2 cellular contexts compared by ENCODE assay signal in the genomic region with DNA sequence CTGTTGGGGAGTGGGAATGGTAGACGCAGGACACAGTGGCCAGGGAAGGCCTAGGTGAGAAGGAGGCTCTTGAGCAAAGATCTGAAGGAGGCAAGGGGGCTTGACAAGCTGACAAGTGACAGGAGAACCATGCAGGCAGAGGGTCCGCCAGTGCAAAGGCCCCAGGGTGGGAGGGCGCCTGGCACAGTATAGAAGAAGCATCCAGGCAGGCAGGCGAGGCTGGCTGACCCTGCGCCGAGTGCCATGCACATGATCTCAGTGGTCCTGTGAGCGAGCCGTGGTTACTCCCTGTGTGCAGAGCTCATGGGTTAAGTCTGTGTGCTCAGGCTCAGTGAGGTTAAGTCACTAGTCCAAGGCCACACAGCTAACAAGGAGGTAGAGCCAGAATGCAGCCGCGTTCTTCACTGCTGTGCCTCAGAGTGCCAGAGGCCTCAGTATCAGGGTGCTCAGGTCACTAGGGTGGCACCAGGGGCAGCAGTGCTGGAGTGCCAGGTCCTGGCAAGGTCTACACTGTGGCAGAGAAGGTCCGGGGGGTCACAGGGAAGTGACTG.
TF ChIP-seq lines count a peak whose summit lies in the region.

No MANE protein-coding gene starts in this region.

TF ChIP-seq in A549, 52 proteins besides CTCF, POLR2A, EP300 and RAD21:
- TF ChIP-seq ESRRA (IDR thresholded peaks at IDR 0.05; ENCODE audit: borderline replicate concordance, low read length) (no peak), BCL3 (IDR thresholded peaks at IDR 0.05) (no peak), ZFP36 (IDR thresholded peaks at IDR 0.05; ENCODE audit: borderline replicate concordance, partially characterized antibody) (peak; percentile 33)
- TF ChIP-seq, protein P1, sequence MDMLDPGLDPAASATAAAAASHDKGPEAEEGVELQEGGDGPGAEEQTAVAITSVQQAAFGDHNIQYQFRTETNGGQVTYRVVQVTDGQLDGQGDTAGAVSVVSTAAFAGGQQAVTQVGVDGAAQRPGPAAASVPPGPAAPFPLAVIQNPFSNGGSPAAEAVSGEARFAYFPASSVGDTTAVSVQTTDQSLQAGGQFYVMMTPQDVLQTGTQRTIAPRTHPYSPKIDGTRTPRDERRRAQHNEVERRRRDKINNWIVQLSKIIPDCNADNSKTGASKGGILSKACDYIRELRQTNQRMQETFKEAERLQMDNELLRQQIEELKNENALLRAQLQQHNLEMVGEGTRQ (IDR thresholded peaks at IDR 0.05): no peak

TF ChIP-seq in H1, 55 proteins besides CTCF, POLR2A, EP300 and RAD21:
- TF ChIP-seq SIN3A (conservative IDR thresholded peaks at IDR 0.05 in 1 of 2, IDR thresholded peaks at IDR 0.05 in 1 of 2; ENCODE audit: low read depth in 1 of 2, low read length in 2 of 2) (no peak), ZNF274 (IDR thresholded peaks at IDR 0.05; ENCODE audit: borderline replicate concordance, extremely low read depth, low read length) (no peak), JUND (IDR thresholded peaks at IDR 0.05; ENCODE audit: low read length) (no peak), RXRA (IDR thresholded peaks at IDR 0.05; ENCODE audit: insufficient read depth, low read depth, low read length) (no peak), RFX5 (IDR thresholded peaks at IDR 0.05; ENCODE audit: borderline replicate concordance, low read depth, low read length) (no peak), CHD1 (IDR thresholded peaks at IDR 0.05; ENCODE audit: low read depth, low read length) (no peak), CTBP2 (IDR thresholded peaks at IDR 0.05; ENCODE audit: borderline replicate concordance, insufficient read depth, insufficient read length, low read length) (no peak), TCF12 (IDR thresholded peaks at IDR 0.05; ENCODE audit: low read depth, low read length) (no peak), POLR2AphosphoS5 (IDR thresholded peaks at IDR 0.05; ENCODE audit: low read depth, low read length) (no peak), SP1 (IDR thresholded peaks at IDR 0.05; ENCODE audit: low read depth, low read length) (no peak), GTF2F1 (IDR thresholded peaks at IDR 0.05; ENCODE audit: borderline replicate concordance, low read depth, low read length) (no peak), RBBP5 (IDR thresholded peaks at IDR 0.05; ENCODE audit: borderline replicate concordance, low read depth, low read length) (no peak), E2F6 (IDR thresholded peaks at IDR 0.05) (no peak), BRCA1 (IDR thresholded peaks at IDR 0.05; ENCODE audit: low read depth, low read length) (no peak), POU5F1 (IDR thresholded peaks at IDR 0.05; ENCODE audit: low read depth, low read length) (no peak)
- TF ChIP-seq, protein P2, sequence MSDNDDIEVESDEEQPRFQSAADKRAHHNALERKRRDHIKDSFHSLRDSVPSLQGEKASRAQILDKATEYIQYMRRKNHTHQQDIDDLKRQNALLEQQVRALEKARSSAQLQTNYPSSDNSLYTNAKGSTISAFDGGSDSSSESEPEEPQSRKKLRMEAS (IDR thresholded peaks at IDR 0.05): no peak
- TF ChIP-seq, protein P1 (IDR thresholded peaks at IDR 0.05; ENCODE audit: low read length): no peak
